Comparison of ENCODE assay signal across 20 cellular contexts in the genomic region with DNA sequence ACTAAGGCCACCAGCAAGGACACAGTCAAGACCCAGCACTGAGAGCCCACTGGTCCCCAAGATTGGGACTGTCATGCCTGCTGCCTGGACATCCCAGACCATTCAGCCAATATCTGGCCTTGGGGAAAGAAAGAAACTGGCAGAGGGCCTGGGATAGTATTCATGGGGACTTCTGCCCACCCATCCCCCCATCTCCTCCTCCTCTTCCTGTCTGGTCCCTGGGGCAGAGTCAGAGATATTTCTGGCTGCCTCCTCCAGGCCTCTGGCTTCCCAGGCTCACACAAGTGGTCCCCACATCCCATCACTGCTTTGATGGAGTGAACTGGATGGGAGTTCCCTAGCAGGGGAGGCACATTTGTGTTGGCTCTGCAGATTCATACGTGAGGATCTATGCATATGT. TPM values are rescaled to one million over a fixed set of nuclear protein-coding genes. Genes with fewer than 3 reads are reported as not detected.
DNase-seq lines count a peak whose midpoint lies in the region; ATAC-seq and TF ChIP-seq lines count a peak whose summit lies in the region.
"Had no signal": no experiment of that assay in that cellular context is flagged by ENCODE, and none has a peak within 500 bp of the region (broad histone marks: within the 10 kb centered on the region; RNA-seq: fewer than 3 reads in every experiment).

No MANE protein-coding gene starts in this region.

- intact Hi-C loops in left cardiac atrium (cut with DNase I) = no loop called here

- in situ Hi-C loops in GM13977 (cut with MboI; ENCODE audit: low pct_unique_long_range_greater_than_20kb, low sequenced_read_pairs, unreplicated experiment) = loop anchor here (25.0 kb wide), 1 partner anchor 215 kb away; the partner anchor contains the start of genes PARP16 and RNU5A-1

- DNase-seq in EH (ENCODE audit: low read depth) (peak; percentile 70), cardiac fibroblast (ENCODE audit: low read depth in 2 of 2) (peak; percentile 58 to 77), left cardiac atrium (no peak), skeletal muscle cell (ENCODE audit: low read depth) (peak; percentile 51), NCI-H69 (lab: John Stamatoyannopoulos, UW) (no peak), GM13977 (ENCODE audit: low spot score) (no peak)
- DNase-seq in stimulated activated CD4-positive, alpha-beta T cell treated with anti-CD3 and anti-CD28 coated beads, Interleukin-12 subunit alpha, Interleukin-12 subunit beta, amount 100 ng/mL, for 4 hours = no peak
- DNase-seq: activated CD8-positive, alpha-beta memory T cell treated with anti-CD3 and anti-CD28 coated beads, Interleukin-2, amount 10 ng/mL, durations not matched to agents 7 days and 5 days; activated gamma-delta T cell treated with Interleukin-2 at 50 U/mL for 16 hours; COR-L47; foreskin fibroblast; GDM1; NCI-H1105 treated with DMSO at 0.1 percent for 48 hours; NCI-H2171; nephron progenitor cell; right lobe of liver; stimulated activated CD4-positive, alpha-beta T cell treated with anti-CD3 and anti-CD28 coated beads, Interleukin-4, amount 100 ng/mL, for 4 hours had no signal

- H3K4me3 ChIP-seq in cardiac fibroblast (replicated peaks in 1 of 2; ENCODE audit: low read depth in 2 of 2, low read length in 2 of 2) (no peak overlapping the region), skeletal muscle cell (ENCODE audit: low read depth, low read length) (no peak overlapping the region)
- H3K4me3 ChIP-seq: right lobe of liver had no signal

- no peak for TF ChIP-seq CTCF in cardiac fibroblast (IDR thresholded peaks at IDR 0.05; ENCODE audit: low read depth, low read length)
- no peak for TF ChIP-seq CTCF in GM13977 (IDR thresholded peaks at IDR 0.05; ENCODE audit: extremely low read depth, insufficient read depth, missing control alignments)

- ATAC-seq in left cardiac atrium (peak; percentile 20 to 37), GM19467 (IDR thresholded peaks at IDR 0.05; ENCODE audit: unreplicated experiment) (no peak)
- ATAC-seq: activated CD8-positive, alpha-beta memory T cell treated with anti-CD3 and anti-CD28 coated beads, Interleukin-2, amount 10 ng/mL, durations not matched to agents 7 days and 5 days had no signal

RNA-seq across cellular contexts. Expression of gene RASL12, which starts 4.2 kb away (rescaled TPM):
- total RNA-seq in left cardiac atrium = 10 to 100 TPM; 53.3 to 63.3 TPM
- total RNA-seq: activated CD8-positive, alpha-beta memory T cell treated with anti-CD3 and anti-CD28 coated beads, Interleukin-2, amount 10 ng/mL, durations not matched to agents 7 days and 5 days; T-helper 1 cell treated with Interleukin-12 subunit alpha and Interleukin-12 subunit beta and Interleukin-4 antibody, amounts not matched to agents 30 ng/mL and 1 ng/mL, for 36 hours had no signal

RNA-seq across cellular contexts. Expression of gene KBTBD13, which starts 4.5 kb away (rescaled TPM):
- total RNA-seq in left cardiac atrium = 1 to 10 TPM; 2.6 to 5.2 TPM
- total RNA-seq: activated CD8-positive, alpha-beta memory T cell treated with anti-CD3 and anti-CD28 coated beads, Interleukin-2, amount 10 ng/mL, durations not matched to agents 7 days and 5 days; right lobe of liver; T-helper 1 cell treated with Interleukin-12 subunit alpha and Interleukin-12 subunit beta and Interleukin-4 antibody, amounts not matched to agents 30 ng/mL and 1 ng/mL, for 36 hours had no signal

RNA-seq across cellular contexts. Expression of gene SLC51B, which starts 26.8 kb away (rescaled TPM):
- not detected for total RNA-seq in left cardiac atrium
- total RNA-seq: activated CD8-positive, alpha-beta memory T cell treated with anti-CD3 and anti-CD28 coated beads, Interleukin-2, amount 10 ng/mL, durations not matched to agents 7 days and 5 days; T-helper 1 cell treated with Interleukin-12 subunit alpha and Interleukin-12 subunit beta and Interleukin-4 antibody, amounts not matched to agents 30 ng/mL and 1 ng/mL, for 36 hours; ureter had no signal

RNA-seq across cellular contexts. Expression of gene MTFMT, which starts 42.6 kb away (rescaled TPM):
- 10 to 100 TPM; 13.9 to 23.6 TPM for total RNA-seq in left cardiac atrium

RNA-seq across cellular contexts. Expression of gene UBAP1L, which starts 43.0 kb away (rescaled TPM):
- total RNA-seq in left cardiac atrium = 1 to 10 TPM; 2.1 to 2.9 TPM

Comparison
In these comparisons a context has a peak if more than half of its experiments do, and no peak if none do; other contexts are left out.
1. DNase-seq: peak in EH (single experiment), cardiac fibroblast (2 of 2) and skeletal muscle cell (single experiment); none in left cardiac atrium (single experiment), NCI-H69 (single experiment), stimulated activated CD4-positive, alpha-beta T cell treated with anti-CD3 and anti-CD28 coated beads, Interleukin-12 subunit alpha, Interleukin-12 subunit beta, amount 100 ng/mL, for 4 hours (single experiment) and GM13977 (single experiment).